In the genomic region with DNA sequence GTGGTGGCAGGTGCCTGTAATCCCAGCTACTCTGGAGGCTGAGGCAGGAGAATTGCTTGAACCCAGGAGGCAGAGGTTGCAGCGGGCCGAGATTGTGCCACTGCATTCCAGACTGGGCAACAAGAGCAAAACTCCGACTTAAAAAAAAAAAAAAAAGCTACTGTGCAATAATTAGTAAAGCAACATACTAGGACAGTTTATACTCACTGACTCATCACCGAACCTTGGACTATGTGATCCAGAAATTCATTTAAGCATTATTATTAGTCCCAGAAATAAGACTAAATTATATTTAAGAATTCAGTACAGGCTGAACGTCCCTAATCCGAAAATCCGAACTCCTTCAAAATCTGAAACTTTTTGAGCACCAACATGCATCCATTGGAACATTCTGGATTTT, we compare ENCODE assay signal across 15 cellular contexts.
"Had no signal": no experiment of that assay in that cellular context is flagged by ENCODE, and none has a peak within 500 bp of the region (broad histone marks: within the 10 kb centered on the region; RNA-seq: fewer than 3 reads in every experiment).

No MANE protein-coding gene starts in this region.

- H3K9me3 ChIP-seq: lower lobe of right lung, right lobe of liver, testis, tibial artery had no signal

- H3K27me3 ChIP-seq: dorsolateral prefrontal cortex, right lobe of liver, testis, tibial artery had no signal

- H3K4me1 ChIP-seq: testis had no signal

- H3K27ac ChIP-seq: dorsolateral prefrontal cortex, lower lobe of right lung, right lobe of liver, testis, tibial artery had no signal

- DNase-seq: dorsolateral prefrontal cortex; effector CD4-positive, alpha-beta T cell; foreskin melanocyte; hypothalamus; immature natural killer cell; left ventricle myocardium superior; lower lobe of right lung; nucleus accumbens; right lobe of liver; stimulated activated CD4-positive, alpha-beta T cell treated with anti-CD3 and anti-CD28 coated beads, Interleukin-4, amount 100 ng/mL, for 4 hours; stimulated activated naive CD8-positive, alpha-beta T cell treated with anti-CD3 and anti-CD28 coated beads, Interleukin-15, Interleukin-2, amounts not matched to agents 100 U/mL and 50 U/mL, for 24 hours; substantia nigra; testis; tibial artery had no signal

- ATAC-seq: left ventricle myocardium superior; lower lobe of right lung; stimulated activated memory B cell treated with anti-CD40 and anti-IgM and Interleukin-4, amounts not matched to agents 10 μg/mL and 1 μg/mL and 100 μg/mL, for 72 hours; stimulated activated naive CD8-positive, alpha-beta T cell treated with anti-CD3 and anti-CD28 coated beads, Interleukin-15, Interleukin-2, amounts not matched to agents 100 U/mL and 50 U/mL, for 24 hours had no signal

- H3K4me3 ChIP-seq: dorsolateral prefrontal cortex, lower lobe of right lung, right lobe of liver, testis, tibial artery had no signal
